In genomic region chr2:121200011-121200347, GRCh38 we compare ENCODE assay signal across 25 cellular contexts.
"Had no signal": no experiment of that assay in that cellular context is flagged by ENCODE, and none has a peak within 500 bp of the region (broad histone marks: within the 10 kb centered on the region; RNA-seq: fewer than 3 reads in every experiment).

No MANE protein-coding gene starts in this region.

- H3K36me3 Mint-ChIP-seq: memory B cell; natural killer cell; stimulated activated effector memory CD8-positive, alpha-beta T cell treated with anti-CD3 and anti-CD28 coated beads, Interleukin-12 subunit alpha, Interleukin-12 subunit beta, amount 100 ng/mL, for 72 hours; type B pancreatic cell had no signal

- H3K79me2 ChIP-seq: hepatocyte had no signal

- FAIRE-seq: endothelial cell of umbilical vein, islet of Langerhans had no signal

- H2AFZ ChIP-seq: hepatocyte had no signal

- H3K4me1 ChIP-seq: esophagus muscularis mucosa, gastroesophageal sphincter, sigmoid colon had no signal

- H3K4me1 Mint-ChIP-seq: memory B cell; natural killer cell; stimulated activated effector memory CD8-positive, alpha-beta T cell treated with anti-CD3 and anti-CD28 coated beads, Interleukin-12 subunit alpha, Interleukin-12 subunit beta, amount 100 ng/mL, for 72 hours had no signal

- DNase-seq: dermis blood vessel endothelial cell; effector memory CD4-positive, alpha-beta T cell; foreskin keratinocyte; heart left ventricle; left cardiac atrium; natural killer cell; right cardiac atrium; stimulated activated CD4-positive, alpha-beta T cell treated with anti-CD3 and anti-CD28 coated beads, Interleukin-2, amount 100 ng/mL, for 24 hours; stimulated activated CD4-positive, alpha-beta T cell treated with anti-CD3 and anti-CD28 coated beads, Interleukin-4, amount 100 ng/mL, for 24 hours; stimulated activated naive CD4-positive, alpha-beta T cell treated with Interleukin-2 at 50 U/mL for 16 hours; stomach; testis had no signal

- H3K4me3 Mint-ChIP-seq: memory B cell; natural killer cell; stimulated activated effector memory CD8-positive, alpha-beta T cell treated with anti-CD3 and anti-CD28 coated beads, Interleukin-12 subunit alpha, Interleukin-12 subunit beta, amount 100 ng/mL, for 72 hours; type B pancreatic cell had no signal

- H3K4me3 ChIP-seq: coronary artery, esophagus muscularis mucosa, gastroesophageal sphincter, heart left ventricle, hepatocyte, left lung, psoas muscle, sigmoid colon, stomach, testis, tibial artery had no signal

- H3K27ac ChIP-seq: coronary artery, esophagus muscularis mucosa, foreskin keratinocyte, gastroesophageal sphincter, heart left ventricle, hepatocyte, left lung, psoas muscle, sigmoid colon, stomach, testis, tibial artery had no signal

- H3K36me3 ChIP-seq: esophagus muscularis mucosa, gastroesophageal sphincter, heart left ventricle, left lung, sigmoid colon, stomach, tibial artery had no signal

- H3K9me3 ChIP-seq: esophagus muscularis mucosa, gastroesophageal sphincter, heart left ventricle, left lung, psoas muscle, sigmoid colon, stomach, testis, tibial artery had no signal

- H3K4me2 ChIP-seq: hepatocyte had no signal

- H3K27me3 ChIP-seq: esophagus muscularis mucosa, foreskin keratinocyte, gastroesophageal sphincter, heart left ventricle, hepatocyte, left lung, sigmoid colon, stomach, testis, tibial artery had no signal

- H3K9me3 Mint-ChIP-seq: memory B cell; natural killer cell; stimulated activated effector memory CD8-positive, alpha-beta T cell treated with anti-CD3 and anti-CD28 coated beads, Interleukin-12 subunit alpha, Interleukin-12 subunit beta, amount 100 ng/mL, for 72 hours; type B pancreatic cell had no signal

- H3K27ac Mint-ChIP-seq: memory B cell; natural killer cell; stimulated activated effector memory CD8-positive, alpha-beta T cell treated with anti-CD3 and anti-CD28 coated beads, Interleukin-12 subunit alpha, Interleukin-12 subunit beta, amount 100 ng/mL, for 72 hours; type B pancreatic cell had no signal
